ENCODE assay signal across 29 cellular contexts in genomic region chr15:83039206-83039605, GRCh38. TPM values are rescaled to one million over a fixed set of nuclear protein-coding genes. Genes with fewer than 3 reads are reported as not detected.
DNase-seq lines count a peak whose midpoint lies in the region; ATAC-seq and TF ChIP-seq lines count a peak whose summit lies in the region.
"Had no signal": no experiment of that assay in that cellular context is flagged by ENCODE, and none has a peak within 500 bp of the region (broad histone marks: within the 10 kb centered on the region; RNA-seq: fewer than 3 reads in every experiment).

No MANE protein-coding gene starts in this region.

- peak overlapping the region; percentile 72 for H3K27ac Mint-ChIP-seq in activated naive CD4-positive, alpha-beta T cell treated with anti-CD3 and anti-CD28 coated beads, Interleukin-2, amount 50 U/mL, for 24 hours
- no peak overlapping the region for H3K27ac Mint-ChIP-seq in activated naive CD4-positive, alpha-beta T cell treated with anti-CD3 and anti-CD28 coated beads for 36 hours
- peak overlapping the region; percentile 70 to 85 for H3K27ac Mint-ChIP-seq in natural killer cell
- H3K27ac Mint-ChIP-seq: GM23338 had no signal

- no peak for DNase-seq in activated naive CD4-positive, alpha-beta T cell treated with anti-CD3 and anti-CD28 coated beads for 36 hours
- DNase-seq in M059J (ENCODE audit: low read depth) = peak; percentile 46
- peak; percentile 61 for DNase-seq in astrocyte of the hippocampus (ENCODE audit: low read depth, low spot score)
- DNase-seq in natural killer cell = no peak
- DNase-seq in Right ventricle myocardium inferior (ENCODE audit: missing footprints) = no peak
- DNase-seq in NCI-H1417 treated with DMSO at 0.1 percent for 48 hours (lab: John Stamatoyannopoulos, UW) = no peak
- DNase-seq in NCI-H1694 (lab: John Stamatoyannopoulos, UW) = no peak
- DNase-seq: activated CD4-positive, alpha-beta T cell treated with anti-CD3 and anti-CD28 coated beads, Interleukin-2, amount 50 U/mL, for 1 hour; activated gamma-delta T cell treated with Interleukin-2 at 50 U/mL for 16 hours; DND-41; hypothalamus; left lung; NCI-H1048; NCI-H187; NCI-H2171; NCI-H524; NK-92 treated with Interleukin-12 subunit alpha and Interleukin-12 subunit beta, amount 100 ng/mL, for 24 hours; nucleus accumbens; PC-3; SHP77; stimulated activated CD4-positive, alpha-beta T cell treated with anti-CD3 and anti-CD28 coated beads, Interleukin-12 subunit alpha, Interleukin-12 subunit beta, amount 100 ng/mL, for 4 hours; stimulated activated CD4-positive, alpha-beta T cell treated with anti-CD3 and anti-CD28 coated beads, Interleukin-4, amount 100 ng/mL, for 1 hour; T-helper 9 cell; upper lobe of right lung had no signal

- no peak overlapping the region for H3K4me3 Mint-ChIP-seq in activated naive CD4-positive, alpha-beta T cell treated with anti-CD3 and anti-CD28 coated beads, Interleukin-2, amount 50 U/mL, for 24 hours
- H3K4me3 Mint-ChIP-seq in activated naive CD4-positive, alpha-beta T cell treated with anti-CD3 and anti-CD28 coated beads for 36 hours = no peak overlapping the region
- H3K4me3 Mint-ChIP-seq in natural killer cell = no peak overlapping the region
- H3K4me3 Mint-ChIP-seq: B cell, GM23338 had no signal

- intact Hi-C loops in activated naive CD4-positive, alpha-beta T cell treated with anti-CD3 and anti-CD28 coated beads for 36 hours (cut with micrococcal nuclease) = no loop called here
- intact Hi-C loops in natural killer cell (cut with micrococcal nuclease) = no loop called here
- intact Hi-C loops in Right ventricle myocardium inferior (cut with DNase I) = no loop called here

- ATAC-seq in natural killer cell = no peak
- no peak for ATAC-seq in Right ventricle myocardium inferior
- ATAC-seq: gastroesophageal sphincter, GM23338, left lung, PC-3, sciatic nerve, upper lobe of right lung had no signal

- H3K36me3 Mint-ChIP-seq in activated naive CD4-positive, alpha-beta T cell treated with anti-CD3 and anti-CD28 coated beads, Interleukin-2, amount 50 U/mL, for 24 hours = peaks cover 39% of the 10 kb centered on the region
- H3K36me3 Mint-ChIP-seq in activated naive CD4-positive, alpha-beta T cell treated with anti-CD3 and anti-CD28 coated beads for 36 hours (ENCODE audit: low read depth) = peaks cover 59% of the 10 kb centered on the region
- peaks cover 24% of the 10 kb centered on the region for H3K36me3 Mint-ChIP-seq in natural killer cell

- H3K27me3 Mint-ChIP-seq in activated naive CD4-positive, alpha-beta T cell treated with anti-CD3 and anti-CD28 coated beads, Interleukin-2, amount 50 U/mL, for 24 hours = no peaks in the 10 kb centered on the region
- no peaks in the 10 kb centered on the region for H3K27me3 Mint-ChIP-seq in activated naive CD4-positive, alpha-beta T cell treated with anti-CD3 and anti-CD28 coated beads for 36 hours (ENCODE audit: low read depth)
- no peaks in the 10 kb centered on the region for H3K27me3 Mint-ChIP-seq in natural killer cell (ENCODE audit: low read depth in 2 of 2)
- H3K27me3 Mint-ChIP-seq: B cell had no signal

- H3K9me3 Mint-ChIP-seq in activated naive CD4-positive, alpha-beta T cell treated with anti-CD3 and anti-CD28 coated beads, Interleukin-2, amount 50 U/mL, for 24 hours = peaks cover 4% of the 10 kb centered on the region
- H3K9me3 Mint-ChIP-seq in activated naive CD4-positive, alpha-beta T cell treated with anti-CD3 and anti-CD28 coated beads for 36 hours = no peaks in the 10 kb centered on the region
- no peaks in the 10 kb centered on the region for H3K9me3 Mint-ChIP-seq in natural killer cell
- H3K9me3 Mint-ChIP-seq: GM23338 had no signal

- peaks cover 54% of the 10 kb centered on the region for H3K4me1 Mint-ChIP-seq in activated naive CD4-positive, alpha-beta T cell treated with anti-CD3 and anti-CD28 coated beads, Interleukin-2, amount 50 U/mL, for 24 hours
- H3K4me1 Mint-ChIP-seq in activated naive CD4-positive, alpha-beta T cell treated with anti-CD3 and anti-CD28 coated beads for 36 hours (ENCODE audit: low read depth) = peaks cover 26% of the 10 kb centered on the region
- H3K4me1 Mint-ChIP-seq in natural killer cell = peaks cover 53 to 58% of the 10 kb centered on the region in 2 donors
- H3K4me1 Mint-ChIP-seq: GM23338 had no signal

- TF ChIP-seq CTCF in natural killer cell (IDR thresholded peaks at IDR 0.05) = no peak

- CTCF ChIA-PET in activated naive CD4-positive, alpha-beta T cell treated with anti-CD3 and anti-CD28 coated beads for 36 hours (lab: Charles Lee) = interaction anchor here (0.5 kb wide), 1 partner anchor 405 kb away, joined by 5 read pairs; no protein-coding TSS in a partner anchor

RNA-seq across cellular contexts. Expression of gene C15orf40, which starts 27.8 kb away (rescaled TPM):
- total RNA-seq in activated naive CD4-positive, alpha-beta T cell treated with anti-CD3 and anti-CD28 coated beads for 36 hours = 10 to 100 TPM; 20.6 to 21.7 TPM
- 12.0 and 15.3 TPM in 2 replicates for total RNA-seq in M059J (2014; rRNA removed; shearing (Covaris generic))
- total RNA-seq in natural killer cell (10 to 100 TPM; 12.5 to 16.0 (median 15.1) TPM), Right ventricle myocardium inferior (11.1 TPM)

RNA-seq across cellular contexts. Expression of gene BTBD1, which starts 27.8 kb away (rescaled TPM):
- 10 to 100 TPM; 45.2 to 46.1 TPM for total RNA-seq in activated naive CD4-positive, alpha-beta T cell treated with anti-CD3 and anti-CD28 coated beads for 36 hours
- total RNA-seq in M059J (2014; rRNA removed; shearing (Covaris generic)) = 82.6 and 102 TPM in 2 replicates
- total RNA-seq in natural killer cell = 10 to 100 TPM; 42.5 to 54.4 (median 54.0) TPM
- total RNA-seq in Right ventricle myocardium inferior = 150 TPM

RNA-seq across cellular contexts. Expression of gene RAMAC, which starts 53.2 kb away (rescaled TPM):
- 10 to 100 TPM; 15.3 to 15.6 TPM for total RNA-seq in activated naive CD4-positive, alpha-beta T cell treated with anti-CD3 and anti-CD28 coated beads for 36 hours
- 40.7 and 44.8 TPM in 2 replicates for total RNA-seq in M059J (2014; rRNA removed; shearing (Covaris generic))
- total RNA-seq in natural killer cell = 10 to 100 TPM; 15.4 to 27.2 (median 25.7) TPM
- 12.8 TPM for total RNA-seq in Right ventricle myocardium inferior

Comparison
In these comparisons a context has a peak if more than half of its experiments do, and no peak if none do; other contexts are left out.
1. DNase-seq: peak in M059J (single experiment) and astrocyte of the hippocampus (single experiment); none in activated naive CD4-positive, alpha-beta T cell treated with anti-CD3 and anti-CD28 coated beads for 36 hours (single experiment), natural killer cell (single experiment), Right ventricle myocardium inferior (single experiment), NCI-H1417 treated with DMSO at 0.1 percent for 48 hours (single experiment) and NCI-H1694 (single experiment).